Comparison of ENCODE assay signal across 1 cellular context in the genomic region with DNA sequence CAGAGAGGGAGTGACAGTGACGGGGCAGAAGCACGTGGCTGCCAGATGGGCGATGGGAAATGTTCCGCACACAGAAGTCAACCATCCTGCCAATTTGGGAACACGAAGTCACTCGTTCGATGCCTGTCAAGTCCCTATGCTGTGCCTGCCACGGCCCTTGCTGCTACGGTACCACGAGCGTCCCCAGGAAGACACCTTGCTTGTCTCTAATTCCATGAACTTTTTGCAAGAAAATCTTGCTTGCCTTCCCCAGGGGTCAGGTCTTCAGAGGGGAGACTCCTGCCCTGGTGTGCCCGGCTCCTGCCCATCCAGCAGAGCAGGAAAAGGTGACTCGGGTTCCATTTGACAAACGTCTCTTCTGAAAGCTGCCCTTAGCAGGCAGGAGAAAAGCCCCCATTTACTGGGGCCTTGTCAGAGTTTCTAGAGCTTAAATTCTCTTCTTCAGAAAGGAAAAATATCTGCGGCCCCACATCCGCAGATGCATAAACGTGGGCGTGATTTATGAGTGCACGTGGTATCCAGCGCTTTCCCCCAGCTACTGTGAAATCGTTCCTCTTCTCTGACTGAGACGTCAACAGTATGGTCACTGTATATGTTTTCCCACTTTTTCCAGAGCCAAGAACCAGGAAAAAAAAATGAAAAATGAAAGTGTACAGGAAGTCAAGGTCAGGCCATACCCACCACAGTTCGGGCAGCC.
A peak's percentile ranks its signal among the peaks of the same experiment; 100 is the strongest.
TF ChIP-seq lines count a peak whose summit lies in the region.

No MANE protein-coding gene starts in this region.

TF ChIP-seq in IMR-90, 13 proteins besides CTCF, POLR2A, EP300 and RAD21 (continued from another document):
- 0 out of 2 replicates have a peak, but pooled peaks have one; percentile 29 for TF ChIP-seq MAZ (IDR thresholded peaks at IDR 0.05; ENCODE audit: borderline replicate concordance, low read depth, low read length)
- no peak for TF ChIP-seq RFX5 (IDR thresholded peaks at IDR 0.05; ENCODE audit: low read depth, low read length)
- no peak for TF ChIP-seq MAFK (IDR thresholded peaks at IDR 0.05; ENCODE audit: low read depth, low read length)
- TF ChIP-seq CHD1 (IDR thresholded peaks at IDR 0.05; ENCODE audit: low read depth, low read length): no peak
- TF ChIP-seq, protein P1, sequence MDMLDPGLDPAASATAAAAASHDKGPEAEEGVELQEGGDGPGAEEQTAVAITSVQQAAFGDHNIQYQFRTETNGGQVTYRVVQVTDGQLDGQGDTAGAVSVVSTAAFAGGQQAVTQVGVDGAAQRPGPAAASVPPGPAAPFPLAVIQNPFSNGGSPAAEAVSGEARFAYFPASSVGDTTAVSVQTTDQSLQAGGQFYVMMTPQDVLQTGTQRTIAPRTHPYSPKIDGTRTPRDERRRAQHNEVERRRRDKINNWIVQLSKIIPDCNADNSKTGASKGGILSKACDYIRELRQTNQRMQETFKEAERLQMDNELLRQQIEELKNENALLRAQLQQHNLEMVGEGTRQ (IDR thresholded peaks at IDR 0.05; ENCODE audit: low read depth, low read length): peak; percentile 85
- TF ChIP-seq FOS (IDR thresholded peaks at IDR 0.05; ENCODE audit: low read depth, low read length): no peak
- TF ChIP-seq NFE2L2 (IDR thresholded peaks at IDR 0.05; ENCODE audit: low read depth, low read length): no peak
